ENCODE assay signal across 1 cellular context in genomic region chr2:216242365-216242764, GRCh38.
A peak's percentile ranks its signal among the peaks of the same experiment; 100 is the strongest.
TF ChIP-seq lines count a peak whose summit lies in the region.

No MANE protein-coding gene starts in this region.

TF ChIP-seq in H1, 55 proteins besides CTCF, POLR2A, EP300 and RAD21:
- TF ChIP-seq ASH2L (IDR thresholded peaks at IDR 0.05; ENCODE audit: low read length) (peak; percentile 20), KDM1A (IDR thresholded peaks at IDR 0.05; ENCODE audit: borderline replicate concordance, low read length) (no peak), KDM5A (IDR thresholded peaks at IDR 0.05; ENCODE audit: low read length) (no peak), USF2 (IDR thresholded peaks at IDR 0.05; ENCODE audit: low read length) (no peak), YY1 (IDR thresholded peaks at IDR 0.05; ENCODE audit: low read depth, low read length) (no peak), ATF3 (IDR thresholded peaks at IDR 0.05; ENCODE audit: insufficient read depth, low read depth, low read length) (no peak)
